In genomic region chr19:13007292-13008045, GRCh38 we compare ENCODE assay signal across 12 cellular contexts. TPM values are rescaled to one million over a fixed set of nuclear protein-coding genes. Genes with fewer than 3 reads are reported as not detected.
A peak's percentile ranks its signal among the peaks of the same experiment; 100 is the strongest.
DNase-seq lines count a peak whose midpoint lies in the region; ATAC-seq and TF ChIP-seq lines count a peak whose summit lies in the region.
"Had no signal": no experiment of that assay in that cellular context is flagged by ENCODE, and none has a peak within 500 bp of the region (broad histone marks: within the 10 kb centered on the region; RNA-seq: fewer than 3 reads in every experiment).

No MANE protein-coding gene starts in this region.

- H3K27me3 ChIP-seq in lung (ENCODE audit: control insufficient read depth, insufficient read depth) (no peaks in the 10 kb centered on the region), upper lobe of left lung (peaks cover 0 to 12% (median 6%) of the 10 kb centered on the region in 4 donors)
- H3K27me3 ChIP-seq: SJSA1 had no signal

- peaks cover 0 to 39% of the 10 kb centered on the region in 2 donors for H3K4me1 ChIP-seq in lung (ENCODE audit: control insufficient read depth in 2 of 2, insufficient read depth in 2 of 2, low read length in 2 of 2)
- H3K4me1 ChIP-seq in upper lobe of left lung: peaks cover 57 to 100% (median 86%) of the 10 kb centered on the region in 4 donors

- no peaks in the 10 kb centered on the region for H3K36me3 ChIP-seq in lung (ENCODE audit: control insufficient read depth in 2 of 2, insufficient read depth in 2 of 2, low read length in 2 of 2)
- peaks cover 0 to 3% (median 0%) of the 10 kb centered on the region in 4 donors for H3K36me3 ChIP-seq in upper lobe of left lung
- H3K36me3 ChIP-seq: SJSA1 had no signal

- TF ChIP-seq POLR2A in upper lobe of left lung (IDR thresholded peaks at IDR 0.05): no peak

- no peak overlapping the region for H3K4me3 ChIP-seq in lung
- peak overlapping the region in 1 of 4 donors; percentile 8 for H3K4me3 ChIP-seq in upper lobe of left lung
- H3K4me3 ChIP-seq: SJSA1 had no signal

- DNase-seq in RWPE1 (ENCODE audit: low spot score): no peak
- peak; percentile 89 for DNase-seq in lung (ENCODE audit: low spot score)
- DNase-seq in upper lobe of left lung: peak in 1 of 2 donors; percentile 89
- DNase-seq: activated CD4-positive, alpha-beta T cell treated with anti-CD3 and anti-CD28 coated beads for 4 hours had no signal

- TF ChIP-seq EP300 in upper lobe of left lung (IDR thresholded peaks at IDR 0.05): no peak

- CTCF ChIA-PET in RWPE1 (lab: Yijun Ruan, JAX): interaction anchor here (0.6 to 2.2 kb wide), 6 partner anchors 12 to 87 kb away, joined by 3 to 9 read pairs (median 4); no protein-coding TSS in a partner anchor

- POLR2A ChIA-PET in RWPE1 (lab: Yijun Ruan, JAX; ENCODE audit: low non-redundant PET): no interaction called here

- peak overlapping the region; percentile 98 for H3K27ac ChIP-seq in RWPE1
- peak overlapping the region in 1 of 2 donors; percentile 88 for H3K27ac ChIP-seq in lung (ENCODE audit: low read depth in 1 of 2, low read length in 1 of 2)
- peak overlapping the region; percentile 74 to 94 (median 84) for H3K27ac ChIP-seq in upper lobe of left lung
- H3K27ac ChIP-seq: SJSA1 had no signal

- no peaks in the 10 kb centered on the region for H3K9me3 ChIP-seq in lung (ENCODE audit: control insufficient read depth in 2 of 2, insufficient read depth in 1 of 2, low read length in 1 of 2)
- no peaks in the 10 kb centered on the region for H3K9me3 ChIP-seq in upper lobe of left lung
- H3K9me3 ChIP-seq: SJSA1 had no signal

- TF ChIP-seq CTCF in RWPE1 (conservative IDR thresholded peaks at IDR 0.05; ENCODE audit: low read depth): no peak
- TF ChIP-seq CTCF in lung (IDR thresholded peaks at IDR 0.05; ENCODE audit: control extremely low read depth, extremely low read depth): no peak
- peak in 1 of 6 experiments; percentile 21 for TF ChIP-seq CTCF in upper lobe of left lung (IDR thresholded peaks at IDR 0.05)

- peak; percentile 14 for ATAC-seq in esophagus mucosa
- ATAC-seq in lung (ENCODE audit: insufficient read depth, low FRiP score): peak; percentile 16
- peak in 1 of 2 donors; percentile 69 for ATAC-seq in upper lobe of left lung (ENCODE audit: low FRiP score in 2 of 2)
- no peak for ATAC-seq in GM19351 (IDR thresholded peaks at IDR 0.05; ENCODE audit: unreplicated experiment)
- no peak for ATAC-seq in HG02678 (IDR thresholded peaks at IDR 0.05; ENCODE audit: unreplicated experiment)
- no peak for ATAC-seq in HG02981 (IDR thresholded peaks at IDR 0.05; ENCODE audit: unreplicated experiment)
- no peak for ATAC-seq in GM18517 (IDR thresholded peaks at IDR 0.05; ENCODE audit: unreplicated experiment)
- ATAC-seq: activated T-helper 17 cell treated with anti-CD3 and anti-CD28 coated beads, Interleukin-2, amount 50 U/mL, for 72 hours had no signal

- 49 to 70% methylated on average over 17 of the region's 17 CpGs for WGBS in lung, 2 donors
- WGBS in upper lobe of left lung, 2 donors: 47 to 54% methylated on average over 13 to 17 of the region's 17 CpGs

RNA-seq across cellular contexts. Expression of gene NFIX, which starts 12.2 kb away (rescaled TPM):
- total RNA-seq in esophagus mucosa (101 TPM), lung (100 to 1,000 TPM; 129 to 190 TPM), upper lobe of left lung (100 to 1,000 TPM in 3 of 6 donors, 10 to 100 TPM in 3; 64.0 to 188 (median 107) TPM)
- 10 to 100 TPM; 26.0 to 50.5 TPM for polyA plus RNA-seq in lung

RNA-seq across cellular contexts. Expression of gene DAND5, which starts 38.1 kb away (rescaled TPM):
- total RNA-seq in esophagus mucosa (not detected), lung (under 1 TPM; 0.20 to 0.25 TPM), upper lobe of left lung (not detected)
- polyA plus RNA-seq in lung: under 1 TPM; 0.01 to 0.14 TPM
- total RNA-seq: NCI-H460, SJSA1 had no signal

RNA-seq across cellular contexts. Expression of gene GADD45GIP1, which starts 50.4 kb away (rescaled TPM):
- total RNA-seq in esophagus mucosa: 20.7 TPM
- 10 to 100 TPM; 14.9 to 22.6 TPM for total RNA-seq in lung
- polyA plus RNA-seq in lung: 10 to 100 TPM; 50.0 to 69.0 TPM
- 10 to 100 TPM; 15.3 to 43.8 (median 26.6) TPM for total RNA-seq in upper lobe of left lung

Comparison
In these comparisons a context has a peak if more than half of its experiments do, and no peak if none do; other contexts are left out.
1. ATAC-seq: peak in esophagus mucosa (single experiment) and lung (single experiment); none in GM19351 (single experiment), HG02678 (single experiment), HG02981 (single experiment) and GM18517 (single experiment).